1 cellular context compared by ENCODE assay signal in genomic region chr1:89465201-89465600, GRCh38.
TF ChIP-seq lines count a peak whose summit lies in the region.

No MANE protein-coding gene starts in this region.

TF ChIP-seq in GM12878, 131 proteins besides CTCF, POLR2A, EP300 and RAD21 (continued from another document):
- TF ChIP-seq BHLHE40 (IDR thresholded peaks at IDR 0.05; ENCODE audit: borderline replicate concordance in 1 of 2, low read depth in 2 of 2, low read length in 1 of 2): peak in 1 of 2 experiments; percentile 15; a peak in 1 of 4 replicates
- peak; percentile 58 for TF ChIP-seq RUNX3 (IDR thresholded peaks at IDR 0.05; ENCODE audit: low read length)
- TF ChIP-seq JUNB (IDR thresholded peaks at IDR 0.05): no peak
- no peak for TF ChIP-seq NR2C1 (IDR thresholded peaks at IDR 0.05)
- no peak for TF ChIP-seq SIN3A (IDR thresholded peaks at IDR 0.05; ENCODE audit: low read depth, low read length)
- TF ChIP-seq MTA2 (IDR thresholded peaks at IDR 0.05; ENCODE audit: low read depth): 0 out of 2 replicates have a peak, but pooled peaks have one; percentile 12
- TF ChIP-seq FOXM1 (IDR thresholded peaks at IDR 0.05; ENCODE audit: low read depth, low read length): no peak
- TF ChIP-seq SPI1 (IDR thresholded peaks at IDR 0.05; ENCODE audit: borderline replicate concordance, insufficient read depth, low read depth, low read length): no peak
- no peak for TF ChIP-seq EED (IDR thresholded peaks at IDR 0.05; ENCODE audit: low read depth)
- TF ChIP-seq, protein P1, sequence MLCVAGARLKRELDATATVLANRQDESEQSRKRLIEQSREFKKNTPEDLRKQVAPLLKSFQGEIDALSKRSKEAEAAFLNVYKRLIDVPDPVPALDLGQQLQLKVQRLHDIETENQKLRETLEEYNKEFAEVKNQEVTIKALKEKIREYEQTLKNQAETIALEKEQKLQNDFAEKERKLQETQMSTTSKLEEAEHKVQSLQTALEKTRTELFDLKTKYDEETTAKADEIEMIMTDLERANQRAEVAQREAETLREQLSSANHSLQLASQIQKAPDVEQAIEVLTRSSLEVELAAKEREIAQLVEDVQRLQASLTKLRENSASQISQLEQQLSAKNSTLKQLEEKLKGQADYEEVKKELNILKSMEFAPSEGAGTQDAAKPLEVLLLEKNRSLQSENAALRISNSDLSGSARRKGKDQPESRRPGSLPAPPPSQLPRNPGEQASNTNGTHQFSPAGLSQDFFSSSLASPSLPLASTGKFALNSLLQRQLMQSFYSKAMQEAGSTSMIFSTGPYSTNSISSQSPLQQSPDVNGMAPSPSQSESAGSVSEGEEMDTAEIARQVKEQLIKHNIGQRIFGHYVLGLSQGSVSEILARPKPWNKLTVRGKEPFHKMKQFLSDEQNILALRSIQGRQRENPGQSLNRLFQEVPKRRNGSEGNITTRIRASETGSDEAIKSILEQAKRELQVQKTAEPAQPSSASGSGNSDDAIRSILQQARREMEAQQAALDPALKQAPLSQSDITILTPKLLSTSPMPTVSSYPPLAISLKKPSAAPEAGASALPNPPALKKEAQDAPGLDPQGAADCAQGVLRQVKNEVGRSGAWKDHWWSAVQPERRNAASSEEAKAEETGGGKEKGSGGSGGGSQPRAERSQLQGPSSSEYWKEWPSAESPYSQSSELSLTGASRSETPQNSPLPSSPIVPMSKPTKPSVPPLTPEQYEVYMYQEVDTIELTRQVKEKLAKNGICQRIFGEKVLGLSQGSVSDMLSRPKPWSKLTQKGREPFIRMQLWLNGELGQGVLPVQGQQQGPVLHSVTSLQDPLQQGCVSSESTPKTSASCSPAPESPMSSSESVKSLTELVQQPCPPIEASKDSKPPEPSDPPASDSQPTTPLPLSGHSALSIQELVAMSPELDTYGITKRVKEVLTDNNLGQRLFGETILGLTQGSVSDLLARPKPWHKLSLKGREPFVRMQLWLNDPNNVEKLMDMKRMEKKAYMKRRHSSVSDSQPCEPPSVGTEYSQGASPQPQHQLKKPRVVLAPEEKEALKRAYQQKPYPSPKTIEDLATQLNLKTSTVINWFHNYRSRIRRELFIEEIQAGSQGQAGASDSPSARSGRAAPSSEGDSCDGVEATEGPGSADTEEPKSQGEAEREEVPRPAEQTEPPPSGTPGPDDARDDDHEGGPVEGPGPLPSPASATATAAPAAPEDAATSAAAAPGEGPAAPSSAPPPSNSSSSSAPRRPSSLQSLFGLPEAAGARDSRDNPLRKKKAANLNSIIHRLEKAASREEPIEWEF (IDR thresholded peaks at IDR 0.05; ENCODE audit: insufficient replicate concordance, low read depth, low read length): no peak
- TF ChIP-seq IRF3 (IDR thresholded peaks at IDR 0.05): no peak
